ENCODE assay signal across 19 cellular contexts in the genomic region with DNA sequence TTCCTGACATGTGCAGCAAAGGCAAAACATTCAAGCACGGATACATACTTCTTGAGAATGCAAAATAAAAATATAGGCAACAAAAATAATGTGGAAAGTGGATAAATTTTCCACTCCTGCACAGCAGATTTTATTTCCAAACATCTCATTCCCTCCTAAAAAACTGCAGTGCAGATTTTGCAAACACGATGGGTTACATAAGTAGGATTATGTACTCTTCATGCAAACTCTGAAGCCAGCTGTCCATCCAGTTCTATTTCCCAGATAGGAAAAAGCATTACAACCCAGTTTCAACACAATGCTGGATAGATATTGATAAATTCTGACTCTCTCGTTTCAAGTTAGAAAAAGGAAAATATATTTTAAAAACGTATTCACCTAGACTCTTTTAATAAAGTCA.
"Had no signal": no experiment of that assay in that cellular context is flagged by ENCODE, and none has a peak within 500 bp of the region (broad histone marks: within the 10 kb centered on the region; RNA-seq: fewer than 3 reads in every experiment).

No MANE protein-coding gene starts in this region.

- DNase-seq: activated CD4-positive, alpha-beta T cell treated with anti-CD3 and anti-CD28 coated beads for 4 hours; activated CD4-positive, alpha-beta T cell treated with anti-CD3 and anti-CD28 coated beads, Interleukin-2, amount 50 U/mL, for 4 hours; activated effector memory CD4-positive, alpha-beta T cell treated with Interleukin-2 at 50 U/mL for 16 hours; activated naive CD4-positive, alpha-beta T cell treated with Interleukin-2 at 50 U/mL for 16 hours; activated naive CD8-positive, alpha-beta T cell treated with anti-CD3 and anti-CD28 coated beads, Interleukin-2, amount 10 ng/mL, durations not matched to agents 7 days and 5 days; activated T-cell treated with anti-CD3 and anti-CD28 coated beads for 4 hours; activated T-cell treated with anti-CD3 and anti-CD28 coated beads, Interleukin-2, amount 50 U/mL, for 72 hours; amniotic stem cell; central memory CD4-positive, alpha-beta T cell; effector CD4-positive, alpha-beta T cell; stimulated activated CD4-positive, alpha-beta T cell treated with anti-CD3 and anti-CD28 coated beads, Interleukin-4, amount 100 ng/mL, for 24 hours had no signal

- H3K9me3 ChIP-seq: breast epithelium, tibial artery had no signal

- H3K36me3 ChIP-seq: breast epithelium, left ventricle myocardium inferior, tibial artery had no signal

- H3K27me3 ChIP-seq: breast epithelium, tibial artery had no signal

- ATAC-seq: activated T-cell treated with anti-CD3 and anti-CD28 coated beads, Interleukin-2, amount 50 U/mL, for 72 hours; stimulated activated effector memory CD8-positive, alpha-beta T cell treated with anti-CD3 and anti-CD28 coated beads, Interleukin-12 subunit alpha, Interleukin-12 subunit beta, amount 100 ng/mL, for 72 hours had no signal

- H3K4me1 ChIP-seq: breast epithelium, left ventricle myocardium inferior, tibial artery had no signal

- H3K27ac ChIP-seq: breast epithelium, epithelial cell of prostate, left ventricle myocardium inferior, skin epidermis, tibial artery, VCaP had no signal

- H3K4me3 ChIP-seq: breast epithelium, left ventricle myocardium inferior, lung, skin epidermis, tibial artery had no signal
